ENCODE assay signal across 7 cellular contexts in the genomic region with DNA sequence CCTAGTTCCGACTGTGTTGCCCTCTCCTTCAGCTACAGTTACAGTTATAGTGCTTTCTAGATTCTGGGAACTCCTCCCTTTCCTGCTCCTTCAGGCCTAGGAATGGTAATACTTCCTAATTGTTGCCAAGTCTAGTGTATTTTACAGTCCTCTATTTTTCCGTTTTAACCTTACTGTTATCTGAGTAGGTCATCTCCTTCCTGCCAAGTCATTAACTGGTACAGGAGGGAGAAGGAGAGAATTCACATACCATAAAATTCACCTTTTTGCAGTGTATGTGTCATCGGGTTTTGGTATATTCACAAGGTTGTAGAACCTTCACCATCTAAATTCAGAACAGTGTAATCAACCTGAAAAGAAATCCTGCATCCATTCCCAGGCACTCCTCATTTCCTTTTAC.
"Had no signal": no experiment of that assay in that cellular context is flagged by ENCODE, and none has a peak within 500 bp of the region (broad histone marks: within the 10 kb centered on the region; RNA-seq: fewer than 3 reads in every experiment).

No MANE protein-coding gene starts in this region.

- DNase-seq: GDM1, GF-D8 had no signal

- FAIRE-seq: G401.6, GM12878, GM12892, GM18507, GM19239 had no signal

- ATAC-seq: GM12878 had no signal

- H3K4me3 ChIP-seq: GM12878 had no signal
